In genomic region chr10:29191674-29192073, GRCh38 we compare ENCODE assay signal across 14 cellular contexts.
"Had no signal": no experiment of that assay in that cellular context is flagged by ENCODE, and none has a peak within 500 bp of the region (broad histone marks: within the 10 kb centered on the region; RNA-seq: fewer than 3 reads in every experiment).

No MANE protein-coding gene starts in this region.

- DNase-seq: activated CD4-positive, alpha-beta T cell treated with anti-CD3 and anti-CD28 coated beads, Interleukin-2, amount 50 U/mL, for 1 hour; activated effector memory CD4-positive, alpha-beta T cell treated with Interleukin-2 at 50 U/mL for 16 hours; activated naive CD4-positive, alpha-beta T cell treated with anti-CD3 and anti-CD28 coated beads, Interleukin-2, amount 50 U/mL, for 16 hours; activated T-cell treated with anti-CD3 and anti-CD28 coated beads for 4 hours; adrenal gland; kidney; left ventricle myocardium inferior; natural killer cell; stimulated activated CD4-positive, alpha-beta T cell treated with anti-CD3 and anti-CD28 coated beads, Interleukin-12 subunit alpha, Interleukin-12 subunit beta, amount 100 ng/mL, for 4 hours; stimulated activated CD4-positive, alpha-beta T cell treated with anti-CD3 and anti-CD28 coated beads, Interleukin-2, amount 100 ng/mL, for 24 hours; thyroid gland had no signal

- H3K4me3 ChIP-seq: adrenal gland, hepatocyte, left ventricle myocardium inferior, thyroid gland had no signal

- ATAC-seq: activated CD4-positive, CD25-positive, alpha-beta regulatory T cell treated with anti-CD3 and anti-CD28 coated beads, Interleukin-2, amount 50 U/mL, for 24 hours; natural killer cell; stimulated activated memory B cell treated with anti-CD40 and anti-IgM and Interleukin-4, amounts not matched to agents 10 μg/mL and 1 μg/mL and 100 μg/mL, for 72 hours had no signal
